13 cellular contexts compared by ENCODE assay signal in the genomic region with DNA sequence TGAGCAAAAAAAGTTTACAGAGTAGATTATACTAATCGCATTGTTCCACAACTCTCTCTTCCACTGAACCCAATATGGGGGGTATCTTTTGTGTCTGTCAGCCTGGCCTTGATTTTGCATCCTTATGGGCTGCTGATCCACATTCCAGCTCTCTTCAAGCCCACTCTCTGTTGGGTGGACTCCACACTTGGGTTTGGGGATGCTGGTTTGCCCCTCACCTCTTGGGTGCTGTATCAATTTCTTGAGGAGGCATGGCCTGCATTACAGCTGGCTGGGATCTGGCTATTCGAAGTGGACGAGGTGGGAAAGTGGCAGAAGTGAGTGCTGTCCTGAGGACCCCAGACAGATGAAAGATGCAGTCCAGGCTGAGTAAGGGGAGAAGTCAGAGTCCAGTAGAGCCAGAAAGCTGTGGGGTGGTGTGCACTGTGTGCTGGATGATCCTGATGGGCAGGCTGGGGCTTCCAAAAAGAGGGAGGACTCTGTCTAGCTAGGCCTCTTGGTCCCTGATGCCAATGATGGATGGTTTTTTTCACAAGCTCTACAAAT.
A peak's percentile ranks its signal among the peaks of the same experiment; 100 is the strongest.
DNase-seq lines count a peak whose midpoint lies in the region; ATAC-seq and TF ChIP-seq lines count a peak whose summit lies in the region.
"Had no signal": no experiment of that assay in that cellular context is flagged by ENCODE, and none has a peak within 500 bp of the region (broad histone marks: within the 10 kb centered on the region; RNA-seq: fewer than 3 reads in every experiment).

No MANE protein-coding gene starts in this region.

- intact Hi-C loops in cardiac septum (cut with DNase I) = no loop called here
- intact Hi-C loops in sigmoid colon (cut with DNase I) = loop anchor here (5.0 kb wide), 1 partner anchor 259 kb away; no protein-coding TSS in a partner anchor

- no peak overlapping the region; the same call in 1 of the 2 replicates for H3K4me2 ChIP-seq in BLaER1

- H3K4me3 ChIP-seq in BLaER1 (0 out of 2 replicates have a peak overlapping the region, but pooled peaks have one; percentile 0), SK-N-MC (no peak overlapping the region), sigmoid colon (no peak overlapping the region)

- H3K36me3 ChIP-seq in BLaER1 (no peaks in the 10 kb centered on the region), SK-N-MC (ENCODE audit: insufficient read depth, low read length) (no peaks in the 10 kb centered on the region), sigmoid colon (no peaks in the 10 kb centered on the region)

- H3K4me3 Mint-ChIP-seq in T-helper 2 cell treated with Interferon-gamma antibody and Interleukin-4, amounts not matched to agents 5 μg/mL and 100 μg/mL, for 36 hours = no peak overlapping the region
- H3K4me3 Mint-ChIP-seq: activated CD4-positive, alpha-beta memory T cell treated with anti-CD3 and anti-CD28 coated beads for 36 hours; activated naive CD4-positive, alpha-beta T cell treated with anti-CD3 and anti-CD28 coated beads for 36 hours; natural killer cell treated with Interleukin-12 subunit alpha and Interleukin-12 subunit beta and Interleukin-15 and Interleukin-18, amount 100 ng/mL, for 72 hours had no signal

- peaks cover 4% of the 10 kb centered on the region for H3K4me1 Mint-ChIP-seq in T-helper 2 cell treated with Interferon-gamma antibody and Interleukin-4, amounts not matched to agents 5 μg/mL and 100 μg/mL, for 36 hours (ENCODE audit: low read depth)

- H3K9ac ChIP-seq in BLaER1 = no peak overlapping the region
- no peak overlapping the region for H3K9ac ChIP-seq in SK-N-MC (ENCODE audit: insufficient read length)

- no peak for ATAC-seq in HG02571 (IDR thresholded peaks at IDR 0.05; ENCODE audit: unreplicated experiment)
- no peak for ATAC-seq in GM21723 (IDR thresholded peaks at IDR 0.05; ENCODE audit: unreplicated experiment)

- TF ChIP-seq EP300 in sigmoid colon (IDR thresholded peaks at IDR 0.05) = no peak

- H3K27me3 Mint-ChIP-seq in T-helper 2 cell treated with Interferon-gamma antibody and Interleukin-4, amounts not matched to agents 5 μg/mL and 100 μg/mL, for 36 hours (ENCODE audit: low read depth) = peaks cover 4% of the 10 kb centered on the region

- DNase-seq in SK-N-MC (ENCODE audit: low read depth, low spot score) = no peak
- peak; percentile 58 for DNase-seq in cardiac septum (ENCODE audit: low spot score)
- DNase-seq in sigmoid colon = peak; percentile 55
- DNase-seq in HUDEP-2 (lab: John Stamatoyannopoulos, UW; ENCODE audit: unreplicated experiment in 76 of 76) = no peak
- DNase-seq in T-helper 2 cell treated with Interferon-gamma antibody and Interleukin-4, amounts not matched to agents 5 μg/mL and 100 μg/mL, for 36 hours (ENCODE audit: low spot score) = no peak
- DNase-seq: activated naive CD4-positive, alpha-beta T cell treated with anti-CD3 and anti-CD28 coated beads for 36 hours; cerebellar nuclear complex; stimulated activated CD4-positive, alpha-beta T cell treated with anti-CD3 and anti-CD28 coated beads, Interleukin-15, amount 100 ng/mL, for 24 hours had no signal

- H3K9me3 ChIP-seq in BLaER1 (peaks cover 45% of the 10 kb centered on the region), SK-N-MC (ENCODE audit: low read depth, low read length) (peaks cover 6% of the 10 kb centered on the region; the same call in 1 of the 2 replicates), sigmoid colon (peaks cover 0 to 4% (median 0%) of the 10 kb centered on the region in 4 donors)

- H3K4me1 ChIP-seq in BLaER1 (peaks cover 10% of the 10 kb centered on the region), sigmoid colon (peaks cover 0 to 27% (median 22%) of the 10 kb centered on the region in 4 donors)

- H3K27me3 ChIP-seq in BLaER1 = no peaks in the 10 kb centered on the region
- H3K27me3 ChIP-seq in sigmoid colon = no peaks in the 10 kb centered on the region

- no peak overlapping the region for H3K27ac Mint-ChIP-seq in T-helper 2 cell treated with Interferon-gamma antibody and Interleukin-4, amounts not matched to agents 5 μg/mL and 100 μg/mL, for 36 hours
- H3K27ac Mint-ChIP-seq: activated CD4-positive, alpha-beta memory T cell treated with anti-CD3 and anti-CD28 coated beads for 36 hours; activated naive CD4-positive, alpha-beta T cell treated with anti-CD3 and anti-CD28 coated beads for 36 hours; natural killer cell treated with Interleukin-12 subunit alpha and Interleukin-12 subunit beta and Interleukin-15 and Interleukin-18, amount 100 ng/mL, for 72 hours had no signal

- H3K27ac ChIP-seq in BLaER1 = peak overlapping the region; percentile 42; the same call in 1 of the 2 replicates
- H3K27ac ChIP-seq in SK-N-MC = peak overlapping the region; percentile 65
- H3K27ac ChIP-seq in sigmoid colon = peak overlapping the region; percentile 12 to 84 (median 72)

- 92 to 95% methylated on average over 3 of the region's 3 CpGs for WGBS in sigmoid colon, 2 donors

- no peak for TF ChIP-seq CTCF in sigmoid colon (IDR thresholded peaks at IDR 0.05)

- H4K20me1 ChIP-seq in BLaER1 = no peaks in the 10 kb centered on the region

- peaks cover 2% of the 10 kb centered on the region for H3K36me3 Mint-ChIP-seq in T-helper 2 cell treated with Interferon-gamma antibody and Interleukin-4, amounts not matched to agents 5 μg/mL and 100 μg/mL, for 36 hours (ENCODE audit: low read depth)

- TF ChIP-seq POLR2A in sigmoid colon (IDR thresholded peaks at IDR 0.05) = no peak

- H3K9me3 Mint-ChIP-seq in T-helper 2 cell treated with Interferon-gamma antibody and Interleukin-4, amounts not matched to agents 5 μg/mL and 100 μg/mL, for 36 hours = peaks cover 20% of the 10 kb centered on the region

Comparison
In these comparisons a context has a peak if more than half of its experiments do, and no peak if none do; other contexts are left out.
1. DNase-seq: peak in cardiac septum (single experiment) and sigmoid colon (single experiment); none in SK-N-MC (single experiment), HUDEP-2 (0 of 76) and T-helper 2 cell treated with Interferon-gamma antibody and Interleukin-4, amounts not matched to agents 5 μg/mL and 100 μg/mL, for 36 hours (single experiment).
2. Peak in every context shown above with its lines, with median percentiles within 50 percentile points of each other: H3K27ac ChIP-seq.